ENCODE assay signal across 6 cellular contexts in genomic region chr12:128992116-128992515, GRCh38.
"Had no signal": no experiment of that assay in that cellular context is flagged by ENCODE, and none has a peak within 500 bp of the region (broad histone marks: within the 10 kb centered on the region; RNA-seq: fewer than 3 reads in every experiment).

No MANE protein-coding gene starts in this region.

- H3K27ac ChIP-seq: HL-60 had no signal

- H3K27ac Mint-ChIP-seq: IgD-negative memory B cell had no signal

- H3K4me3 Mint-ChIP-seq: IgD-negative memory B cell had no signal

- H3K4me1 Mint-ChIP-seq: IgD-negative memory B cell had no signal

- ATAC-seq: HepG2, K562 had no signal

- H3K4me3 ChIP-seq: K562 had no signal

- DNase-seq: IMR-90, KBM-7 had no signal
